In the genomic region with DNA sequence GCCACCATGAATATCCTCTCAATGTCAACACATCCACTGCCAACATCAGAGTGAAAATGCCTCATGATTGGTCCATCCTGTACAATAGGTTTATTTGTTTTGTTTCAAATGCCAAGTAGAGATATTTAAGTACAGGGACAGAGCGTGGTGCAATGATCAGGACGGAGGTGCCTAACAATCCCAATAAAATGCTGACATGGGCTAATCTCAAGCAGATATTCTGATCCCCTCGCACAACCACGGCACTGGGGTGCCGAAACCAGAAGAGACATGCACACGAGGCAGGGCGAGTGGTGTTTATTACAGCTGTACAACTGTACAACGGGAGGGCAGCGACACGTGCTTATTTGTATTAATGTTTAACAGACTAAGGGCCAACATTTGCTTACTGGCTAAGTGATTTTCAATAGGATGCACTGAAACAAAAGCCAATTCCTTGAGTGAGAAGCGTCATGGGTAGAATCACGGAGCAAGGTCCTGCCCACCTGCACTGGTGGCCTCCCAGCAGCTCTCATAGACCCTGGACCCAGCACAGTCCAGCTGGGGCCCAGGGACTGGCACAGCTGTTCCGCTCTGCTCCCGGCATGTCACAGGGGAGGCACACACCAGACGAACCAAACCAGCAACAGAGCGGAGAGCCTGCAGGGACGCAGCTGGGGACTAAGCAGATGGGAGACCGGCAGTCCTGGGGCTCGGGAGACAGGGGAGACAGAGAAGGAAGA, we compare ENCODE assay signal across 10 cellular contexts.
DNase-seq lines count a peak whose midpoint lies in the region; ATAC-seq and TF ChIP-seq lines count a peak whose summit lies in the region.
"Had no signal": no experiment of that assay in that cellular context is flagged by ENCODE, and none has a peak within 500 bp of the region (broad histone marks: within the 10 kb centered on the region; RNA-seq: fewer than 3 reads in every experiment).

No MANE protein-coding gene starts in this region.

- no peak overlapping the region for H3K4me3 ChIP-seq in tibial artery
- H3K4me3 ChIP-seq: SJSA1 had no signal

- no peaks in the 10 kb centered on the region for H3K27me3 ChIP-seq in tibial artery
- H3K27me3 ChIP-seq: SJSA1 had no signal

- peaks cover 76% of the 10 kb centered on the region for H3K4me1 Mint-ChIP-seq in activated naive CD4-positive, alpha-beta T cell treated with anti-CD3 and anti-CD28 coated beads, Interleukin-2, amount 10 ng/mL, durations not matched to agents 7 days and 5 days
- H3K4me1 Mint-ChIP-seq in activated naive CD8-positive, alpha-beta T cell treated with anti-CD3 and anti-CD28 coated beads, Interleukin-2, amount 10 ng/mL, durations not matched to agents 7 days and 5 days: peaks cover 53% of the 10 kb centered on the region

- peaks cover 7% of the 10 kb centered on the region for H3K27me3 Mint-ChIP-seq in activated naive CD4-positive, alpha-beta T cell treated with anti-CD3 and anti-CD28 coated beads, Interleukin-2, amount 10 ng/mL, durations not matched to agents 7 days and 5 days
- no peaks in the 10 kb centered on the region for H3K27me3 Mint-ChIP-seq in activated naive CD8-positive, alpha-beta T cell treated with anti-CD3 and anti-CD28 coated beads, Interleukin-2, amount 10 ng/mL, durations not matched to agents 7 days and 5 days

- peak overlapping the region; percentile 96 for H3K27ac Mint-ChIP-seq in activated naive CD4-positive, alpha-beta T cell treated with anti-CD3 and anti-CD28 coated beads, Interleukin-2, amount 10 ng/mL, durations not matched to agents 7 days and 5 days
- H3K27ac Mint-ChIP-seq in activated naive CD8-positive, alpha-beta T cell treated with anti-CD3 and anti-CD28 coated beads, Interleukin-2, amount 10 ng/mL, durations not matched to agents 7 days and 5 days: peak overlapping the region; percentile 56

- peaks cover 0 to 15% (median 2%) of the 10 kb centered on the region in 4 donors for H3K4me1 ChIP-seq in tibial artery

- H3K36me3 Mint-ChIP-seq in activated naive CD4-positive, alpha-beta T cell treated with anti-CD3 and anti-CD28 coated beads, Interleukin-2, amount 10 ng/mL, durations not matched to agents 7 days and 5 days: peaks cover 7% of the 10 kb centered on the region
- peaks cover 3% of the 10 kb centered on the region for H3K36me3 Mint-ChIP-seq in activated naive CD8-positive, alpha-beta T cell treated with anti-CD3 and anti-CD28 coated beads, Interleukin-2, amount 10 ng/mL, durations not matched to agents 7 days and 5 days

- POLR2A ChIA-PET in activated naive CD8-positive, alpha-beta T cell treated with anti-CD3 and anti-CD28 coated beads, Interleukin-2, amount 10 ng/mL, durations not matched to agents 7 days and 5 days (lab: Charles Lee): interaction anchor here (0.6 to 2.7 kb wide), 8 partner anchors 11 to 246 kb away, joined by 3 to 10 read pairs (median 6); no protein-coding TSS in a partner anchor

- intact Hi-C loops in tibial artery (cut with DNase I; ENCODE audit: low total_unique reads): no loop called here

- in situ Hi-C loops in KBM-7 (cut with MboI; ENCODE audit: low pct_unique_long_range_greater_than_20kb, low sequenced_read_pairs): no loop called here

- no peak overlapping the region for H3K27ac ChIP-seq in tibial artery
- H3K27ac ChIP-seq: SJSA1 had no signal

- no peak overlapping the region for H3K4me3 Mint-ChIP-seq in activated naive CD4-positive, alpha-beta T cell treated with anti-CD3 and anti-CD28 coated beads, Interleukin-2, amount 10 ng/mL, durations not matched to agents 7 days and 5 days
- no peak overlapping the region for H3K4me3 Mint-ChIP-seq in activated naive CD8-positive, alpha-beta T cell treated with anti-CD3 and anti-CD28 coated beads, Interleukin-2, amount 10 ng/mL, durations not matched to agents 7 days and 5 days

- CTCF ChIA-PET in activated naive CD4-positive, alpha-beta T cell treated with anti-CD3 and anti-CD28 coated beads, Interleukin-2, amount 10 ng/mL, durations not matched to agents 7 days and 5 days (lab: Charles Lee): interaction anchor here (1.2 to 1.9 kb wide), 3 partner anchors 23 to 32 kb away, joined by 3 to 13 read pairs (median 8); no protein-coding TSS in a partner anchor

- H3K9me3 Mint-ChIP-seq in activated naive CD4-positive, alpha-beta T cell treated with anti-CD3 and anti-CD28 coated beads, Interleukin-2, amount 10 ng/mL, durations not matched to agents 7 days and 5 days: no peaks in the 10 kb centered on the region
- H3K9me3 Mint-ChIP-seq in activated naive CD8-positive, alpha-beta T cell treated with anti-CD3 and anti-CD28 coated beads, Interleukin-2, amount 10 ng/mL, durations not matched to agents 7 days and 5 days: no peaks in the 10 kb centered on the region

- H3K9me3 ChIP-seq in tibial artery: no peaks in the 10 kb centered on the region
- H3K9me3 ChIP-seq: SJSA1 had no signal

- ATAC-seq in activated naive CD8-positive, alpha-beta T cell treated with anti-CD3 and anti-CD28 coated beads, Interleukin-2, amount 10 ng/mL, durations not matched to agents 7 days and 5 days (ENCODE audit: low read depth): no peak
- ATAC-seq in GM19452 (IDR thresholded peaks at IDR 0.05; ENCODE audit: unreplicated experiment): no peak

- no peak for DNase-seq in activated naive CD4-positive, alpha-beta T cell treated with anti-CD3 and anti-CD28 coated beads, Interleukin-2, amount 10 ng/mL, durations not matched to agents 7 days and 5 days
- DNase-seq in activated naive CD4-positive, alpha-beta T cell treated with Interleukin-2 at 50 U/mL for 16 hours: no peak
- peak; percentile 25 for DNase-seq in activated naive CD8-positive, alpha-beta T cell treated with anti-CD3 and anti-CD28 coated beads, Interleukin-2, amount 10 ng/mL, durations not matched to agents 7 days and 5 days
- DNase-seq in mesenteric fat pad (ENCODE audit: low spot score) (peak; percentile 80), tibial artery (peak; percentile 9 to 44), KBM-7 (no peak), cerebellar cortex (ENCODE audit: low spot score) (no peak)
- DNase-seq: NCI-H1417 had no signal

- no peaks in the 10 kb centered on the region for H3K36me3 ChIP-seq in tibial artery
- H3K36me3 ChIP-seq: SJSA1 had no signal

- TF ChIP-seq CTCF in tibial artery (IDR thresholded peaks at IDR 0.05): no peak

Comparison
In these comparisons a context has a peak if more than half of its experiments do, and no peak if none do; other contexts are left out.
1. DNase-seq: peak in activated naive CD8-positive, alpha-beta T cell treated with anti-CD3 and anti-CD28 coated beads, Interleukin-2, amount 10 ng/mL, durations not matched to agents 7 days and 5 days (single experiment), mesenteric fat pad (single experiment) and tibial artery (2 of 2); none in activated naive CD4-positive, alpha-beta T cell treated with anti-CD3 and anti-CD28 coated beads, Interleukin-2, amount 10 ng/mL, durations not matched to agents 7 days and 5 days (single experiment), activated naive CD4-positive, alpha-beta T cell treated with Interleukin-2 at 50 U/mL for 16 hours (single experiment), KBM-7 (single experiment) and cerebellar cortex (single experiment).